In the genomic region with DNA sequence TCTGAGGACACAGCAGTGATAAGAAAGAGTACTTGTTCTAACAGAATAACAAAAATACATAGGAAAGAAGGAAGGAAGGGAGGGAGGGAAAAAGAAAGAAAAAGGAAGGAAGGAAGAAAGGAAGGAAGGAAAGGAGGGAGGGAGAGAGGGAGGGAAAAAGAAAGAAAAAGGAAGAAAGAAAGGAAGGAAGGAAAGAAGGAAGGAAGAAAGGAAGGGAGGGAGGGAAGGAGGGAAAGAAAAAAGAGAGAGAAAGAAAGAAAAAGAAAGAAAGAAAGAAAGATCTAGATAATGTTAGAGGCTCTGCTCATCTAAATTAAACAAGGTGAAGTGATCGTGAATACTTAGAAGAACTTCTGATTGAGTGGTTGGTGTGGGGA, we compare ENCODE assay signal across 12 cellular contexts. TPM values are rescaled to one million over a fixed set of nuclear protein-coding genes. Genes with fewer than 3 reads are reported as not detected.
A peak's percentile ranks its signal among the peaks of the same experiment; 100 is the strongest.
DNase-seq lines count a peak whose midpoint lies in the region; ATAC-seq and TF ChIP-seq lines count a peak whose summit lies in the region.
"Had no signal": no experiment of that assay in that cellular context is flagged by ENCODE, and none has a peak within 500 bp of the region (broad histone marks: within the 10 kb centered on the region; RNA-seq: fewer than 3 reads in every experiment).

No MANE protein-coding gene starts in this region.

- TF ChIP-seq EP300 in gastroesophageal sphincter (IDR thresholded peaks at IDR 0.05), result no peak

- no peak for TF ChIP-seq POLR2A in gastroesophageal sphincter (IDR thresholded peaks at IDR 0.05)

- no peak for TF ChIP-seq CTCF in gastroesophageal sphincter (IDR thresholded peaks at IDR 0.05)

- no peak overlapping the region for H3K4me3 ChIP-seq in BLaER1
- no peak overlapping the region for H3K4me3 ChIP-seq in SJCRH30
- H3K4me3 ChIP-seq in gastroesophageal sphincter, result no peak overlapping the region
- no peak overlapping the region for H3K4me3 ChIP-seq in skeletal muscle tissue (ENCODE audit: low read length in 3 of 3)
- H3K4me3 ChIP-seq: HAP-1 had no signal

- no peaks in the 10 kb centered on the region for H4K20me1 ChIP-seq in BLaER1

- H3K9ac ChIP-seq in BLaER1 (no peak overlapping the region; the same call in 1 of the 2 replicates), skeletal muscle tissue (ENCODE audit: low read depth in 1 of 3, low read length in 3 of 3) (peak overlapping the region in 2 of 3 donors; percentile 19 to 40)

- H3K4me1 ChIP-seq in BLaER1, result peaks cover 48% of the 10 kb centered on the region
- H3K4me1 ChIP-seq in SJCRH30, result peaks cover 19% of the 10 kb centered on the region
- H3K4me1 ChIP-seq in gastroesophageal sphincter, result peaks cover 0 to 63% (median 16%) of the 10 kb centered on the region in 3 donors
- H3K4me1 ChIP-seq in skeletal muscle tissue (ENCODE audit: control insufficient read depth in 3 of 3, insufficient read depth in 3 of 3, low read length in 3 of 3), result peaks cover 14 to 21% (median 15%) of the 10 kb centered on the region in 3 donors
- H3K4me1 ChIP-seq: HAP-1 had no signal

- no peaks in the 10 kb centered on the region for H3K36me3 ChIP-seq in BLaER1
- H3K36me3 ChIP-seq in SJCRH30, result no peaks in the 10 kb centered on the region
- no peaks in the 10 kb centered on the region for H3K36me3 ChIP-seq in gastroesophageal sphincter
- H3K36me3 ChIP-seq in skeletal muscle tissue (ENCODE audit: control insufficient read depth in 3 of 3, insufficient read depth in 3 of 3, low read length in 3 of 3), result no peaks in the 10 kb centered on the region
- H3K36me3 ChIP-seq: HAP-1 had no signal

- peak overlapping the region; percentile 68 for H3K4me2 ChIP-seq in BLaER1

- peak overlapping the region; percentile 71 for H3K27ac ChIP-seq in BLaER1
- H3K27ac ChIP-seq in SJCRH30, result peak overlapping the region; percentile 94
- peak overlapping the region; percentile 89 to 97 (median 92) for H3K27ac ChIP-seq in gastroesophageal sphincter
- H3K27ac ChIP-seq in skeletal muscle tissue (ENCODE audit: low read depth, low read length), result peak overlapping the region; percentile 81

- H3K9me3 ChIP-seq in BLaER1, result no peaks in the 10 kb centered on the region
- no peaks in the 10 kb centered on the region for H3K9me3 ChIP-seq in SJCRH30 (replicated peaks)
- H3K9me3 ChIP-seq in gastroesophageal sphincter, result no peaks in the 10 kb centered on the region
- H3K9me3 ChIP-seq in skeletal muscle tissue (ENCODE audit: control insufficient read depth in 3 of 3, low read length in 3 of 3), result no peaks in the 10 kb centered on the region
- H3K9me3 ChIP-seq: HAP-1 had no signal

- DNase-seq in SJCRH30 (no peak), GM03348 (ENCODE audit: low spot score) (no peak), NCI-H187 treated with DMSO at 0.1 percent for 48 hours (lab: John Stamatoyannopoulos, UW) (no peak), NCI-H345 treated with DMSO at 0.1 percent for 48 hours (lab: John Stamatoyannopoulos, UW; ENCODE audit: unreplicated experiment) (no peak)
- DNase-seq: activated effector memory CD4-positive, alpha-beta T cell treated with Interleukin-2 at 50 U/mL for 16 hours; NCI-H2227 treated with DMSO at 0.1 percent for 48 hours; stimulated activated naive CD4-positive, alpha-beta T cell treated with Interleukin-2 at 50 U/mL for 16 hours had no signal

- WGBS in gastroesophageal sphincter (ENCODE audit: low coverage in 1 of 2), 2 donors, result 25 to 38% methylated on average over 1 of the region's 1 CpG

- ATAC-seq in gastroesophageal sphincter, result no peak
- no peak for ATAC-seq in HG03378 (IDR thresholded peaks at IDR 0.05; ENCODE audit: unreplicated experiment)

- H3K27me3 ChIP-seq in BLaER1 (no peaks in the 10 kb centered on the region), SJCRH30 (no peaks in the 10 kb centered on the region), gastroesophageal sphincter (no peaks in the 10 kb centered on the region), skeletal muscle tissue (ENCODE audit: control insufficient read depth in 3 of 3, insufficient read depth in 3 of 3, low read length in 3 of 3) (no peaks in the 10 kb centered on the region)

RNA-seq across cellular contexts. Expression of a gene that starts 29.8 kb away (rescaled TPM):
- 18.1 and 19.4 TPM in 2 replicates for total RNA-seq in SJCRH30 (2014; rRNA removed; shearing (Covaris generic))
- 100 to 1,000 TPM; 488 to 965 (median 649) TPM for total RNA-seq in gastroesophageal sphincter
- 67.3 TPM for total RNA-seq in skeletal muscle tissue
